Comparison of ENCODE assay signal across 9 cellular contexts in genomic region chr1:10867138-10867721, GRCh38.
DNase-seq lines count a peak whose midpoint lies in the region; ATAC-seq and TF ChIP-seq lines count a peak whose summit lies in the region.
"Had no signal": no experiment of that assay in that cellular context is flagged by ENCODE, and none has a peak within 500 bp of the region (broad histone marks: within the 10 kb centered on the region; RNA-seq: fewer than 3 reads in every experiment).

No MANE protein-coding gene starts in this region.

- H3K9me3 ChIP-seq in BE2C (no peaks in the 10 kb centered on the region), NT2/D1 (ENCODE audit: insufficient read depth, low read length) (no peaks in the 10 kb centered on the region), neuronal stem cell (replicated peaks in 1 of 2; ENCODE audit: control insufficient read depth in 2 of 2, insufficient read depth in 1 of 2, low read depth in 1 of 2, low read length in 2 of 2) (peaks cover 0 to 2% of the 10 kb centered on the region in 2 donors), suprapubic skin (no peaks in the 10 kb centered on the region)

- H3K79me1 ChIP-seq in neuronal stem cell (ENCODE audit: low read depth, low read length): no peaks in the 10 kb centered on the region

- peak overlapping the region; percentile 94 for H3K18ac ChIP-seq in neuronal stem cell (ENCODE audit: low read length)

- H3K4me1 ChIP-seq in BE2C: peaks cover 9% of the 10 kb centered on the region
- H3K4me1 ChIP-seq in NT2/D1 (ENCODE audit: insufficient read depth, insufficient read length): peaks cover 7% of the 10 kb centered on the region
- peaks cover 15 to 23% of the 10 kb centered on the region in 2 donors for H3K4me1 ChIP-seq in neuronal stem cell (ENCODE audit: control insufficient read depth in 2 of 2, insufficient read depth in 1 of 2, low read depth in 1 of 2, low read length in 2 of 2)
- peaks cover 18% of the 10 kb centered on the region for H3K4me1 ChIP-seq in suprapubic skin

- H3K23ac ChIP-seq in neuronal stem cell (ENCODE audit: low read depth, low read length, poor library complexity): no peak overlapping the region

- H2BK12ac ChIP-seq in neuronal stem cell (ENCODE audit: low read length): peak overlapping the region; percentile 46

- WGBS in neuronal stem cell (ENCODE audit: extremely low coverage in 2 of 2, insufficient read length in 2 of 2, insufficient replicate concordance in 1 of 2), 2 donors: no CpG with 5 or more reads among the region's 54 CpGs
- 1% methylated on average over 26 of the region's 54 CpGs for WGBS in suprapubic skin

- H3K4me1 Mint-ChIP-seq in activated T-cell treated with anti-CD3 and anti-CD28 coated beads, Interleukin-2, amount 50 U/mL, for 4 hours (ENCODE audit: low read depth): peaks cover 9% of the 10 kb centered on the region

- H3K4me3 ChIP-seq in BE2C (ENCODE audit: low read depth, low read length) (peak overlapping the region; percentile 48), NT2/D1 (ENCODE audit: insufficient read length, low read depth) (no peak overlapping the region), fibroblast of pulmonary artery (replicated peaks; ENCODE audit: low read depth, low read length) (no peak overlapping the region), neuronal stem cell (ENCODE audit: low read length in 2 of 2) (peak overlapping the region; percentile 24 to 49), suprapubic skin (peak overlapping the region; percentile 54)

- DNase-seq in BE2C (peak; percentile 84), NT2/D1 (ENCODE audit: low read depth, low spot score) (no peak), fibroblast of pulmonary artery (ENCODE audit: low read depth) (peak; percentile 21), neuronal stem cell (ENCODE audit: low spot score) (peak; percentile 70), suprapubic skin (ENCODE audit: low spot score in 2 of 2) (no peak), A172 (ENCODE audit: low spot score) (no peak)
- DNase-seq in activated T-cell treated with anti-CD3 and anti-CD28 coated beads, Interleukin-2, amount 50 U/mL, for 4 hours: peak; percentile 63

- H3K9me3 Mint-ChIP-seq in activated T-cell treated with anti-CD3 and anti-CD28 coated beads, Interleukin-2, amount 50 U/mL, for 4 hours: no peaks in the 10 kb centered on the region
- H3K9me3 Mint-ChIP-seq: IgD-negative memory B cell had no signal

- TF ChIP-seq EP300 in suprapubic skin (IDR thresholded peaks at IDR 0.05): no peak

- no peaks in the 10 kb centered on the region for H3K36me3 Mint-ChIP-seq in activated T-cell treated with anti-CD3 and anti-CD28 coated beads, Interleukin-2, amount 50 U/mL, for 4 hours (ENCODE audit: insufficient read depth)
- H3K36me3 Mint-ChIP-seq: IgD-negative memory B cell had no signal

- no peak overlapping the region for H2AK5ac ChIP-seq in neuronal stem cell (ENCODE audit: low read depth, low read length)

- ATAC-seq in GM21423 (IDR thresholded peaks at IDR 0.05; ENCODE audit: unreplicated experiment): peak; percentile 52
- ATAC-seq in activated T-cell treated with anti-CD3 and anti-CD28 coated beads, Interleukin-2, amount 50 U/mL, for 4 hours: peak; percentile 81 to 82

- H3K27me3 Mint-ChIP-seq in activated T-cell treated with anti-CD3 and anti-CD28 coated beads, Interleukin-2, amount 50 U/mL, for 4 hours (ENCODE audit: low read depth): peaks cover 57% of the 10 kb centered on the region

- no peaks in the 10 kb centered on the region for H3K27me3 ChIP-seq in BE2C
- H3K27me3 ChIP-seq in NT2/D1 (ENCODE audit: insufficient read depth, insufficient read length): peaks cover 20% of the 10 kb centered on the region
- H3K27me3 ChIP-seq in neuronal stem cell (ENCODE audit: control insufficient read depth in 3 of 3, insufficient read depth in 3 of 3, low read depth in 1 of 3, low read length in 3 of 3): peaks cover 0 to 68% (median 21%) of the 10 kb centered on the region in 3 experiments
- H3K27me3 ChIP-seq in suprapubic skin: peaks cover 69% of the 10 kb centered on the region

- TF ChIP-seq POLR2A in suprapubic skin (IDR thresholded peaks at IDR 0.05): no peak

- H4K91ac ChIP-seq in neuronal stem cell (ENCODE audit: low read depth, low read length, poor library complexity): peak overlapping the region; percentile 83

- H2AFZ ChIP-seq in neuronal stem cell (ENCODE audit: low read length): peak overlapping the region; percentile 96

- H3K9ac ChIP-seq in NT2/D1 (ENCODE audit: insufficient read length, low read depth): peak overlapping the region; percentile 4
- H3K9ac ChIP-seq in neuronal stem cell (ENCODE audit: low read depth, low read length, poor library complexity): peak overlapping the region; percentile 87

- H3K36me3 ChIP-seq in BE2C (no peaks in the 10 kb centered on the region), NT2/D1 (ENCODE audit: insufficient read depth, insufficient read length, low read length) (no peaks in the 10 kb centered on the region), neuronal stem cell (replicated peaks in 1 of 2; ENCODE audit: control insufficient read depth in 2 of 2, insufficient read depth in 2 of 2, low read length in 2 of 2) (no peaks in the 10 kb centered on the region), suprapubic skin (no peaks in the 10 kb centered on the region)

- no peak overlapping the region for H2BK5ac ChIP-seq in neuronal stem cell (ENCODE audit: low read length)

- H2BK15ac ChIP-seq in neuronal stem cell (ENCODE audit: low read length): no peak overlapping the region

- peak overlapping the region; percentile 37 for H3K4me3 Mint-ChIP-seq in activated T-cell treated with anti-CD3 and anti-CD28 coated beads, Interleukin-2, amount 50 U/mL, for 4 hours

- H2BK120ac ChIP-seq in neuronal stem cell (ENCODE audit: low read depth, low read length): no peak overlapping the region

- no peak overlapping the region for H3K27ac ChIP-seq in neuronal stem cell (replicated peaks; ENCODE audit: low read length)
- no peak overlapping the region for H3K27ac ChIP-seq in suprapubic skin

- no peak overlapping the region for H3K14ac ChIP-seq in neuronal stem cell (ENCODE audit: low read length)

- no peak overlapping the region for H4K8ac ChIP-seq in neuronal stem cell (ENCODE audit: low read depth, low read length)

- peak overlapping the region; percentile 55 for H3K4me2 ChIP-seq in neuronal stem cell (ENCODE audit: insufficient read depth, low read length, poor library complexity, severe bottlenecking)

- TF ChIP-seq CTCF in BE2C (IDR thresholded peaks at IDR 0.05; ENCODE audit: low read depth, low read length) (no peak), fibroblast of pulmonary artery (IDR thresholded peaks at IDR 0.05; ENCODE audit: low read length, missing control alignments) (peak; percentile 2), suprapubic skin (IDR thresholded peaks at IDR 0.05) (peak; percentile 66 to 88)

- no peak overlapping the region for H3K4ac ChIP-seq in neuronal stem cell (ENCODE audit: low read length)

Comparison
In these comparisons a context has a peak if more than half of its experiments do, and no peak if none do; other contexts are left out.
1. DNase-seq: peak in BE2C (single experiment), activated T-cell treated with anti-CD3 and anti-CD28 coated beads, Interleukin-2, amount 50 U/mL, for 4 hours (single experiment), fibroblast of pulmonary artery (single experiment) and neuronal stem cell (single experiment); none in NT2/D1 (single experiment), suprapubic skin (0 of 2) and A172 (single experiment).
2. H3K4me3 ChIP-seq: peak in BE2C (single experiment), neuronal stem cell (2 of 2) and suprapubic skin (single experiment); none in NT2/D1 (single experiment) and fibroblast of pulmonary artery (single experiment).